Comparison of ENCODE assay signal across 24 cellular contexts in the genomic region with DNA sequence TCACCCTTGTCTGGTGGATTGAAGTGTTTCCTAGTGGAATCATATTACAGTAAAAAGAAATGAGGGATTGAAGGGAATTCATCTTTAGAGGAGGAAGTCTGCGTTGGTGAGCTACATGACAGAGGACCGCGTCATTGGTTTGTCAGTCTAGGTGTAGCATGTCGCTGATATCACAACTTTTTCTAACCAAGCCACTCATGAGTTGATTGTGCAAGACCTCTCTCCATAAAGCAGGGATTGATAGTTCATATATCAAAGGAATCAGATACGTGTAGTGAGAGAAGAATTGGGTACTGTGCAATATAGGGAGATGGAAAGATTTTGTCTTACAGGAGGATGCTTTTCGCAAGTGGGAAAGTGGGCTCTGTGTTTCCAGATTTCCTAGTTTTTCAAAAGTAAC. TPM values are rescaled to one million over a fixed set of nuclear protein-coding genes. Genes with fewer than 3 reads are reported as not detected.
DNase-seq lines count a peak whose midpoint lies in the region; ATAC-seq and TF ChIP-seq lines count a peak whose summit lies in the region.
"Had no signal": no experiment of that assay in that cellular context is flagged by ENCODE, and none has a peak within 500 bp of the region (broad histone marks: within the 10 kb centered on the region; RNA-seq: fewer than 3 reads in every experiment).

No MANE protein-coding gene starts in this region.

- no peak overlapping the region for H3K56ac ChIP-seq in IMR-90 (ENCODE audit: extremely low read depth, insufficient read depth, low read length)

- BruUV-seq in IMR-90 (replicated peaks; lab: Mats Ljungman, UMichigan) = no TSS peak

- no CpG with 5 or more reads among the region's 6 CpGs for WGBS in IMR-90 (ENCODE audit: extremely low coverage in 2 of 2, insufficient read length in 1 of 2), 2 experiments

- intact Hi-C loops in IMR-90 (cut with micrococcal nuclease) = no loop called here

- TF ChIP-seq CTCF in IMR-90 (conservative IDR thresholded peaks at IDR 0.05; ENCODE audit: low read depth, low read length) = no peak
- no peak for TF ChIP-seq CTCF in nephron progenitor cell (IDR thresholded peaks at IDR 0.05)

- no peak overlapping the region for H4K8ac ChIP-seq in IMR-90 (ENCODE audit: low read depth in 2 of 2, low read length in 2 of 2)

- CTCF ChIA-PET in IMR-90 (lab: Yijun Ruan, JAX) = no interaction called here

- H3K23ac ChIP-seq in IMR-90 (ENCODE audit: low read depth, low read length) = no peak overlapping the region; the same call in 1 of the 2 replicates

- H3K4me3 ChIP-seq in IMR-90 (ENCODE audit: insufficient read depth, low read depth, low read length) = no peak overlapping the region
- H3K4me3 ChIP-seq: A549; BLaER1 treated with 17β-estradiol and CSF1 and Interleukin-3, amounts not matched to agents 10 nM and 100 nM; GM12878 had no signal

- no peak overlapping the region for H3K4me2 ChIP-seq in IMR-90 (ENCODE audit: low read depth, low read length)
- H3K4me2 ChIP-seq: A549; BLaER1 treated with 17β-estradiol and CSF1 and Interleukin-3, amounts not matched to agents 10 nM and 100 nM had no signal

- H2BK20ac ChIP-seq in IMR-90 (ENCODE audit: low read depth, low read length) = no peak overlapping the region

- peaks cover 14% of the 10 kb centered on the region; the same call in 1 of the 2 replicates for H4K20me1 ChIP-seq in IMR-90 (ENCODE audit: insufficient read depth, low read length)

- H3K36me3 Mint-ChIP-seq in activated T-helper 17 cell treated with anti-CD3 and anti-CD28 coated beads, Interleukin-2, amount 50 U/mL, for 72 hours (ENCODE audit: low read depth) = peaks cover 18% of the 10 kb centered on the region
- H3K36me3 Mint-ChIP-seq in nephron progenitor cell (ENCODE audit: low read depth) (no peaks in the 10 kb centered on the region), immature natural killer cell (no peaks in the 10 kb centered on the region)

- H3K4me3 Mint-ChIP-seq in activated T-helper 17 cell treated with anti-CD3 and anti-CD28 coated beads, Interleukin-2, amount 50 U/mL, for 72 hours = no peak overlapping the region
- H3K4me3 Mint-ChIP-seq in nephron progenitor cell (peak overlapping the region; percentile 33), immature natural killer cell (no peak overlapping the region)
- H3K4me3 Mint-ChIP-seq: B cell; CD4-positive, alpha-beta T cell; CD8-positive, alpha-beta T cell had no signal

- peak overlapping the region; percentile 30 for H3K27ac Mint-ChIP-seq in activated T-helper 17 cell treated with anti-CD3 and anti-CD28 coated beads, Interleukin-2, amount 50 U/mL, for 72 hours
- H3K27ac Mint-ChIP-seq in nephron progenitor cell = no peak overlapping the region
- H3K27ac Mint-ChIP-seq in immature natural killer cell = no peak overlapping the region
- H3K27ac Mint-ChIP-seq: B cell; CD4-positive, alpha-beta T cell; CD8-positive, alpha-beta T cell had no signal

- H2BK15ac ChIP-seq in IMR-90 (ENCODE audit: low read depth, low read length) = no peak overlapping the region

- no peak overlapping the region for H2BK5ac ChIP-seq in IMR-90 (ENCODE audit: low read depth, low read length, poor library complexity, severe bottlenecking)

- no peaks in the 10 kb centered on the region for H3K9me3 ChIP-seq in IMR-90 (ENCODE audit: control insufficient read depth, insufficient read depth, low read length)
- H3K9me3 ChIP-seq: A549 had no signal

- no peak for TF ChIP-seq RAD21 in IMR-90 (IDR thresholded peaks at IDR 0.05; ENCODE audit: low read length)

- POLR2A ChIA-PET in IMR-90 (lab: Charles Lee; ENCODE audit: unreplicated experiment) = no interaction called here

- no peaks in the 10 kb centered on the region for H3K4me1 ChIP-seq in IMR-90 (ENCODE audit: control insufficient read depth, insufficient read depth, low read length)

- no peak overlapping the region for H2AK9ac ChIP-seq in IMR-90 (replicated peaks; ENCODE audit: low read depth, low read length, poor library complexity)

- no peak overlapping the region for H3K9ac ChIP-seq in IMR-90 (ENCODE audit: low read depth, low read length)
- H3K9ac ChIP-seq: BLaER1 treated with 17β-estradiol and CSF1 and Interleukin-3, amounts not matched to agents 10 nM and 100 nM had no signal

- in situ Hi-C loops in IMR-90 (cut with MboI; ENCODE audit: low sequenced_read_pairs) = no loop called here

- H3K79me1 ChIP-seq in IMR-90 (ENCODE audit: low read depth in 1 of 2, low read length in 2 of 2) = peaks cover 10 to 11% of the 10 kb centered on the region in 2 experiments

- no peak overlapping the region for H3K14ac ChIP-seq in IMR-90 (replicated peaks; ENCODE audit: low read depth, low read length)

- no peak overlapping the region for H2AK5ac ChIP-seq in IMR-90 (ENCODE audit: low read depth, low read length)

- peak; percentile 16 for DNase-seq in NCI-H510A treated with DMSO at 0.1 percent for 48 hours (lab: John Stamatoyannopoulos, UW)
- DNase-seq in NCI-H510A (lab: John Stamatoyannopoulos, UW) = no peak
- no peak for DNase-seq in IMR-90
- no peak for DNase-seq in nephron progenitor cell
- no peak for DNase-seq in NCI-H748 (lab: John Stamatoyannopoulos, UW; ENCODE audit: unreplicated experiment)
- DNase-seq in immature natural killer cell = no peak
- DNase-seq in DMS114 treated with DMSO at 0.1 percent for 48 hours (lab: John Stamatoyannopoulos, UW; ENCODE audit: unreplicated experiment) = no peak
- DNase-seq: AML-193; Caco-2; Calu3; CD4-positive, alpha-beta T cell; CD8-positive, alpha-beta T cell; DMS153; DMS53; DMS79; DND-41; EL; GDM1 had no signal

- H3K18ac ChIP-seq in IMR-90 (ENCODE audit: low read depth, low read length) = no peak overlapping the region

- no peak for TF ChIP-seq POLR2A in IMR-90 (IDR thresholded peaks at IDR 0.05; ENCODE audit: low read depth, low read length)

- H3K27ac ChIP-seq in IMR-90 (ENCODE audit: insufficient read depth, low read length) = no peak overlapping the region
- H3K27ac ChIP-seq: A549; BLaER1 treated with 17β-estradiol and CSF1 and Interleukin-3, amounts not matched to agents 10 nM and 100 nM; C4-2B had no signal

- no peak overlapping the region for H2AFZ ChIP-seq in IMR-90 (replicated peaks; ENCODE audit: low read length, poor library complexity)

- peaks cover 16% of the 10 kb centered on the region for H3K4me1 Mint-ChIP-seq in activated T-helper 17 cell treated with anti-CD3 and anti-CD28 coated beads, Interleukin-2, amount 50 U/mL, for 72 hours
- peaks cover 25% of the 10 kb centered on the region for H3K4me1 Mint-ChIP-seq in nephron progenitor cell
- H3K4me1 Mint-ChIP-seq in immature natural killer cell = peaks cover 19 to 21% of the 10 kb centered on the region in 2 donors

- H3K4ac ChIP-seq in IMR-90 (ENCODE audit: low read depth, low read length) = no peak overlapping the region

- no peaks in the 10 kb centered on the region for H3K9me1 ChIP-seq in IMR-90 (ENCODE audit: insufficient read depth, low read length)

- no peak overlapping the region for H2BK120ac ChIP-seq in IMR-90 (ENCODE audit: low read depth, low read length)

- no peaks in the 10 kb centered on the region for H3K27me3 Mint-ChIP-seq in activated T-helper 17 cell treated with anti-CD3 and anti-CD28 coated beads, Interleukin-2, amount 50 U/mL, for 72 hours
- H3K27me3 Mint-ChIP-seq in nephron progenitor cell (ENCODE audit: low read depth, poor library complexity) (peaks cover 3% of the 10 kb centered on the region), immature natural killer cell (ENCODE audit: low read depth in 3 of 3) (peaks cover 7 to 22% (median 17%) of the 10 kb centered on the region in 3 donors)
- H3K27me3 Mint-ChIP-seq: B cell; CD4-positive, alpha-beta T cell had no signal

- no peak overlapping the region for H4K91ac ChIP-seq in IMR-90 (ENCODE audit: insufficient read depth, low read depth, low read length)

- H3K27me3 ChIP-seq in IMR-90 (ENCODE audit: control insufficient read depth, insufficient read depth, low read length) = no peaks in the 10 kb centered on the region
- H3K27me3 ChIP-seq: BLaER1 treated with 17β-estradiol and CSF1 and Interleukin-3, amounts not matched to agents 10 nM and 100 nM had no signal

- H3K36me3 ChIP-seq in IMR-90 (ENCODE audit: control insufficient read depth, insufficient read depth, low read length) = no peaks in the 10 kb centered on the region
- H3K36me3 ChIP-seq: BLaER1 treated with 17β-estradiol and CSF1 and Interleukin-3, amounts not matched to agents 10 nM and 100 nM had no signal

- H3K9me3 Mint-ChIP-seq in activated T-helper 17 cell treated with anti-CD3 and anti-CD28 coated beads, Interleukin-2, amount 50 U/mL, for 72 hours = no peaks in the 10 kb centered on the region
- H3K9me3 Mint-ChIP-seq in nephron progenitor cell (no peaks in the 10 kb centered on the region), immature natural killer cell (no peaks in the 10 kb centered on the region)
- H3K9me3 Mint-ChIP-seq: CD4-positive, alpha-beta T cell; CD8-positive, alpha-beta T cell had no signal

- dilution Hi-C loops in IMR-90 (cut with HindIII; ENCODE audit: low sequenced_read_pairs, unreplicated experiment) = no loop called here

- no peak for ATAC-seq in IMR-90 (ENCODE audit: low read depth)
- ATAC-seq in activated T-helper 17 cell treated with anti-CD3 and anti-CD28 coated beads, Interleukin-2, amount 50 U/mL, for 72 hours (replicated peaks) = no peak
- ATAC-seq: A549; CD8-positive, alpha-beta T cell; GM12878 had no signal

- H4K5ac ChIP-seq in IMR-90 (ENCODE audit: low read depth, low read length) = no peak overlapping the region

TF ChIP-seq in IMR-90, 13 proteins besides CTCF, POLR2A, EP300 and RAD21:
- TF ChIP-seq, protein P1, sequence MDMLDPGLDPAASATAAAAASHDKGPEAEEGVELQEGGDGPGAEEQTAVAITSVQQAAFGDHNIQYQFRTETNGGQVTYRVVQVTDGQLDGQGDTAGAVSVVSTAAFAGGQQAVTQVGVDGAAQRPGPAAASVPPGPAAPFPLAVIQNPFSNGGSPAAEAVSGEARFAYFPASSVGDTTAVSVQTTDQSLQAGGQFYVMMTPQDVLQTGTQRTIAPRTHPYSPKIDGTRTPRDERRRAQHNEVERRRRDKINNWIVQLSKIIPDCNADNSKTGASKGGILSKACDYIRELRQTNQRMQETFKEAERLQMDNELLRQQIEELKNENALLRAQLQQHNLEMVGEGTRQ (IDR thresholded peaks at IDR 0.05; ENCODE audit: low read depth, low read length) = no peak
- TF ChIP-seq CEBPB (IDR thresholded peaks at IDR 0.05; ENCODE audit: low read depth, low read length) = peak; percentile 55

RNA-seq across cellular contexts. Expression of gene FBXO33, which starts 3.0 kb away (rescaled TPM):
- 10.0 and 16.1 TPM in 2 replicates for total RNA-seq in IMR-90 (2012; rRNA removed)
- 6.1 and 7.6 TPM in 2 replicates for polyA plus RNA-seq in IMR-90 (2012; rRNA removed)
- polyA plus RNA-seq in IMR-90 (2012; cell fraction: cytosol; rRNA removed) = 2.7 and 3.2 TPM in 2 replicates
- polyA plus RNA-seq in IMR-90 (2012; cell fraction: nucleus; rRNA removed; ENCODE audit: low replicate concordance) = 2.3 and 7.4 TPM in 2 replicates
- total RNA-seq in activated T-helper 17 cell treated with anti-CD3 and anti-CD28 coated beads, Interleukin-2, amount 50 U/mL, for 72 hours = 10 to 100 TPM; 15.8 to 19.1 TPM
- 10 to 100 TPM; 13.4 to 18.2 (median 17.6) TPM for polyA plus RNA-seq in immature natural killer cell
